ENCODE assay signal across 11 cellular contexts in the genomic region with DNA sequence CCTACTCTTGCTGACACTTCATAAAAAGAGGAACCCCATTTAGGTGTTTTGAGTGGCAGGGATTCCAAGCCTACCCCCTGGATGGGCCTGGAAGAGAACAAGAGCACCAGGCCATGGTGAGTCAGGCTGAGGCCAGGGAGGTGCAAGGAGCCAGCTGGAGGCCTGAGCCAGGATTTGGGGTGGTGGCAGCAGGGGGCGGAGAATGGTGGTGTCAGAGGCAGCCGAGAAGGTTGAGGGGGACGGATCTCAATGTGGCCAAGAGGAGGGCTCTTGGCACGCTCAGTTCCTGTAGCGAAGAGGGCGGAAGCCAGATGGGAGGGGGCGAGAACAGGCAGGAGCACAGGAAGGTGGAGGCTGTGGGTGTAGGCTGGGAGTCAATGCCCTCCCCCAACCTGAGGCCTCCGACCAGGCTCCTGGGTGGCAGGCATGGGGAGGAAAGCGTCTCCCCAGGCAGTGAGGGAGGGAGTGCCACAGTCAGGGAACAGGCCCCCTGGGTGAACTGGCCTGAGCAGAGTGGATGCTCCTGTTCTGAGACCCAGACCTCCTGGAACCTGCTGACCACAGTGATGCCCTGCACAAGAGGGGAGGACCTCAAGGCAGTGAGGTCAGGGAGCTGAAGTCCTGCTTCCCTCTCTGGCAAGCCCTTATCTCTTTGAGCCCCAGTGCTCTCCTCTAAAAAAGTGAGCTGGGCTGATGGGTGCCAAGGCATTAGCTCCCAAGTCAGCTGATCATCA. TPM values are rescaled to one million over a fixed set of nuclear protein-coding genes. Genes with fewer than 3 reads are reported as not detected.
DNase-seq lines count a peak whose midpoint lies in the region; ATAC-seq and TF ChIP-seq lines count a peak whose summit lies in the region.
"Had no signal": no experiment of that assay in that cellular context is flagged by ENCODE, and none has a peak within 500 bp of the region (broad histone marks: within the 10 kb centered on the region; RNA-seq: fewer than 3 reads in every experiment).

No MANE protein-coding gene starts in this region.

- intact Hi-C loops in natural killer cell (cut with micrococcal nuclease) (no loop called here), ascending aorta (cut with DNase I) (no loop called here)

- no peaks in the 10 kb centered on the region for H3K9me3 Mint-ChIP-seq in natural killer cell
- H3K9me3 Mint-ChIP-seq in progenitor cell of endocrine pancreas (ENCODE audit: low read depth) = no peaks in the 10 kb centered on the region

- TF ChIP-seq CTCF in natural killer cell (IDR thresholded peaks at IDR 0.05) (no peak), right atrium auricular region (IDR thresholded peaks at IDR 0.05) (no peak), progenitor cell of endocrine pancreas (IDR thresholded peaks at IDR 0.05; ENCODE audit: unreplicated experiment) (no peak), ascending aorta (IDR thresholded peaks at IDR 0.05) (no peak)

- H3K27ac Mint-ChIP-seq in natural killer cell = peak overlapping the region; percentile 62 to 90
- no peak overlapping the region for H3K27ac Mint-ChIP-seq in progenitor cell of endocrine pancreas

- H3K4me1 Mint-ChIP-seq in natural killer cell (peaks cover 24 to 44% of the 10 kb centered on the region in 2 donors), progenitor cell of endocrine pancreas (ENCODE audit: low read depth) (no peaks in the 10 kb centered on the region)

- H3K4me3 Mint-ChIP-seq in natural killer cell (peak overlapping the region; percentile 76), progenitor cell of endocrine pancreas (ENCODE audit: low read depth) (no peak overlapping the region)

- H3K27ac ChIP-seq in right atrium auricular region (no peak overlapping the region), ascending aorta (no peak overlapping the region)
- H3K27ac ChIP-seq: VCaP had no signal

- no peaks in the 10 kb centered on the region for H3K36me3 ChIP-seq in right atrium auricular region
- no peaks in the 10 kb centered on the region for H3K36me3 ChIP-seq in ascending aorta

- H3K9me3 ChIP-seq in right atrium auricular region = no peaks in the 10 kb centered on the region
- H3K9me3 ChIP-seq in ascending aorta = no peaks in the 10 kb centered on the region

- H3K27me3 ChIP-seq in right atrium auricular region = no peaks in the 10 kb centered on the region
- H3K27me3 ChIP-seq in ascending aorta = peaks cover 6% of the 10 kb centered on the region

- H3K27me3 Mint-ChIP-seq in natural killer cell (ENCODE audit: low read depth in 2 of 2) (no peaks in the 10 kb centered on the region), progenitor cell of endocrine pancreas (peaks cover 56% of the 10 kb centered on the region)

- H3K4me3 ChIP-seq in right atrium auricular region (no peak overlapping the region), ascending aorta (no peak overlapping the region)

- DNase-seq in UCSD-AML1 (lab: John Stamatoyannopoulos, UW; ENCODE audit: unreplicated experiment) = peak; percentile 72
- peak; percentile 37 for DNase-seq in natural killer cell
- DNase-seq in right atrium auricular region (ENCODE audit: low spot score) = no peak
- DNase-seq in progenitor cell of endocrine pancreas (ENCODE audit: low spot score, unreplicated experiment) = no peak
- DNase-seq in ascending aorta (ENCODE audit: low spot score in 2 of 2) = no peak
- DNase-seq: effector CD4-positive, alpha-beta T cell; NCI-H1092 had no signal

- H3K36me3 Mint-ChIP-seq in natural killer cell (no peaks in the 10 kb centered on the region), progenitor cell of endocrine pancreas (ENCODE audit: insufficient read depth) (no peaks in the 10 kb centered on the region)

- H3K4me1 ChIP-seq in right atrium auricular region (peaks cover 0 to 12% of the 10 kb centered on the region in 2 donors), ascending aorta (peaks cover 4 to 10% of the 10 kb centered on the region in 2 donors)

- ATAC-seq in GM18868 (IDR thresholded peaks at IDR 0.05; ENCODE audit: unreplicated experiment) (peak; percentile 39), HG03108 (IDR thresholded peaks at IDR 0.05; ENCODE audit: unreplicated experiment) (peak; percentile 32), natural killer cell (peak; percentile 72 to 78 (median 73)), GM21737 (IDR thresholded peaks at IDR 0.05; ENCODE audit: unreplicated experiment) (no peak)

RNA-seq across cellular contexts. Expression of a gene that starts 13.9 kb away (rescaled TPM):
- total RNA-seq in natural killer cell (under 1 TPM; 0.38 to 0.61 (median 0.48) TPM), right atrium auricular region (1 to 10 TPM in 1 of 2 donors, under 1 TPM in 1; 0.94 to 1.3 TPM), progenitor cell of endocrine pancreas (1.9 and 2.1 TPM in 2 replicates), ascending aorta (0.64 TPM)

RNA-seq across cellular contexts. Expression of a gene that starts 41.3 kb away (rescaled TPM):
- total RNA-seq in natural killer cell (10 to 100 TPM; 11.3 to 20.6 (median 13.9) TPM), right atrium auricular region (10 to 100 TPM in 1 of 2 donors, 1 to 10 TPM in 1; 5.0 to 10.4 TPM), progenitor cell of endocrine pancreas (46.9 and 48.5 TPM in 2 replicates), ascending aorta (18.4 TPM)

RNA-seq across cellular contexts. Expression of a gene that starts 47.3 kb away (rescaled TPM):
- total RNA-seq in natural killer cell (10 to 100 TPM; 17.0 to 22.2 (median 20.7) TPM), right atrium auricular region (10 to 100 TPM; 31.7 to 61.3 TPM), progenitor cell of endocrine pancreas (21.5 and 24.6 TPM in 2 replicates), ascending aorta (211 TPM)

RNA-seq across cellular contexts. Expression of a gene that starts 56.4 kb away (rescaled TPM):
- 10 to 100 TPM; 15.0 to 18.8 (median 17.1) TPM for total RNA-seq in natural killer cell
- total RNA-seq in right atrium auricular region = 10 to 100 TPM; 27.3 to 63.4 TPM
- total RNA-seq in progenitor cell of endocrine pancreas = 63.4 and 63.5 TPM in 2 replicates
- not detected for total RNA-seq in ascending aorta

Comparison
In these comparisons a context has a peak if more than half of its experiments do, and no peak if none do; other contexts are left out.
1. DNase-seq: peak in UCSD-AML1 (single experiment) and natural killer cell (single experiment); none in right atrium auricular region (single experiment), progenitor cell of endocrine pancreas (single experiment) and ascending aorta (0 of 2).